ENCODE assay signal across 21 cellular contexts in the genomic region with DNA sequence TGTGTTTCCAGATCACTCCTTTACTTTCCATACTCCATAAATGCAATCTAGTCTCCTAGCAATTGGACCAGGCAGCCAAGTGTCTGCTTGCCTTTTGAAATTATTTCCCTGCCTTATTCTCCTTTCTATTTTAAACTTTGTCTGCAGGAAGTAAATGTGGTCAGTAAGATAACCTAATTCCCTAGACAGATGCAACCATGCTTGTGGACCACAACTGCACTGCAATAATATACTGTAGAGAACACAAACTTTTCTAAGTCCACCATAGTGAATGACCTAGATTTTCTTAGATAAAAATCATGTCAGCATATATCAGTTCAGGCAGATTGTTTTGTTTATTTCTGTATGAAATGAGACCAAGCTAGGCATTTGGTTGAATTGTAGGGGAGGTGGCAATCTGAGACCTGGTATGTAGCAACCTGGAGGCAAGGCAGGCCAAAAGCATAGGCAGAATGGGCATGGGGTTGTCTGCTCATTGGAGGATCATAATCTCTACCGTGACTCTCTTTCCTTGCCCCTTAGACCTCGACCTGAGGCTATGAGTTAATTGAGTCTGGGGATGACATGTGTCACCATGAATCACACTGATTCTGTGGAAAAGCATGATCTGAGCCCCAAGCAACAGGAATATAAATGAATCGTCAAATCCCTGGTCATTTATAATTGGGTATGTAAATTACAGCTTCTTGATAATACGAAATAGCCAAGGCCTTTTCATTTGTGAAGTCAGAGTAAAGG. TPM values are rescaled to one million over a fixed set of nuclear protein-coding genes. Genes with fewer than 3 reads are reported as not detected.
DNase-seq lines count a peak whose midpoint lies in the region; ATAC-seq and TF ChIP-seq lines count a peak whose summit lies in the region.
"Had no signal": no experiment of that assay in that cellular context is flagged by ENCODE, and none has a peak within 500 bp of the region (broad histone marks: within the 10 kb centered on the region; RNA-seq: fewer than 3 reads in every experiment).

No MANE protein-coding gene starts in this region.

- no peak overlapping the region for H3K27ac Mint-ChIP-seq in nephron progenitor cell

- in situ Hi-C loops in KBM-7 (cut with MboI; ENCODE audit: low pct_unique_long_range_greater_than_20kb, low sequenced_read_pairs) = no loop called here

- TF ChIP-seq CTCF in RWPE2 (IDR thresholded peaks at IDR 0.05; ENCODE audit: poor library complexity, severe bottlenecking) (no peak), fibroblast of pulmonary artery (IDR thresholded peaks at IDR 0.05; ENCODE audit: low read length, missing control alignments) (no peak), ovary (IDR thresholded peaks at IDR 0.05) (no peak), nephron progenitor cell (IDR thresholded peaks at IDR 0.05) (no peak)

- peak; percentile 16 for ATAC-seq in RWPE2 (ENCODE audit: low read depth)
- ATAC-seq: HCT116, Panc1 had no signal

- 55 to 63% (median 58%) methylated on average over 4 of the region's 4 CpGs for WGBS in ovary, 3 donors

- peaks cover 4% of the 10 kb centered on the region for H3K27me3 Mint-ChIP-seq in nephron progenitor cell (ENCODE audit: low read depth, poor library complexity)

- H3K36me3 ChIP-seq in RWPE2 (ENCODE audit: low read depth) (no peaks in the 10 kb centered on the region), ovary (no peaks in the 10 kb centered on the region)

- H3K4me3 ChIP-seq in RWPE2 (ENCODE audit: severe bottlenecking) (no peak overlapping the region), fibroblast of pulmonary artery (replicated peaks; ENCODE audit: low read depth, low read length) (no peak overlapping the region), ovary (no peak overlapping the region)

- H3K36me3 Mint-ChIP-seq in nephron progenitor cell (ENCODE audit: low read depth) = no peaks in the 10 kb centered on the region
- H3K36me3 Mint-ChIP-seq: brain had no signal

- no peak for TF ChIP-seq POLR2A in ovary (IDR thresholded peaks at IDR 0.05)

- no peaks in the 10 kb centered on the region for H3K9me3 Mint-ChIP-seq in nephron progenitor cell

- DNase-seq in CMK (ENCODE audit: low read depth) = peak; percentile 2
- DNase-seq in KBM-7 = peak; percentile 82
- no peak for DNase-seq in RWPE2 (ENCODE audit: low spot score)
- DNase-seq in fibroblast of pulmonary artery (ENCODE audit: low read depth) = peak; percentile 10
- DNase-seq in activated CD4-positive, alpha-beta T cell treated with anti-CD3 and anti-CD28 coated beads for 1 hour = no peak
- no peak for DNase-seq in ovary
- no peak for DNase-seq in nephron progenitor cell
- no peak for DNase-seq in foreskin melanocyte
- DNase-seq: activated naive CD4-positive, alpha-beta T cell; COR-L47; effector CD4-positive, alpha-beta T cell; foreskin fibroblast; mesenchymal stem cell; NCI-H1417; NCI-H345; nucleus accumbens had no signal

- peaks cover 12% of the 10 kb centered on the region for H3K4me1 Mint-ChIP-seq in nephron progenitor cell

- no peak overlapping the region for H3K4me3 Mint-ChIP-seq in nephron progenitor cell
- H3K4me3 Mint-ChIP-seq: brain had no signal

- peaks cover 59% of the 10 kb centered on the region for H3K4me1 ChIP-seq in RWPE2 (ENCODE audit: insufficient read depth, poor library complexity, severe bottlenecking)
- H3K4me1 ChIP-seq in ovary (ENCODE audit: insufficient read depth) = no peaks in the 10 kb centered on the region

- no peaks in the 10 kb centered on the region for H3K27me3 ChIP-seq in RWPE2 (ENCODE audit: insufficient read depth, poor library complexity, severe bottlenecking)
- H3K27me3 ChIP-seq in ovary = no peaks in the 10 kb centered on the region

- no peak for TF ChIP-seq EP300 in ovary (IDR thresholded peaks at IDR 0.05)

- H3K9me3 ChIP-seq in RWPE2 (ENCODE audit: severe bottlenecking) (no peaks in the 10 kb centered on the region), ovary (no peaks in the 10 kb centered on the region)

- intact Hi-C loops in ovary (cut with DNase I) = no loop called here

- peak overlapping the region; percentile 100 for H3K27ac ChIP-seq in RWPE2 (ENCODE audit: poor library complexity, severe bottlenecking)
- H3K27ac ChIP-seq in ovary = no peak overlapping the region

RNA-seq across cellular contexts. Expression of a gene that starts 20.7 kb away (rescaled TPM):
- under 1 TPM in 1 of 7 donors, not detected in 6; 0.15 TPM for total RNA-seq in ovary
- under 1 TPM; 0.10 to 0.17 TPM for polyA plus RNA-seq in ovary
- total RNA-seq: activated CD8-positive, alpha-beta memory T cell treated with anti-CD3 and anti-CD28 coated beads for 36 hours; HT-29 had no signal

RNA-seq across cellular contexts. Expression of a gene that starts 26.9 kb away (rescaled TPM):
- total RNA-seq in ovary = not detected
- polyA plus RNA-seq in ovary = not detected
- total RNA-seq: activated CD8-positive, alpha-beta memory T cell treated with anti-CD3 and anti-CD28 coated beads for 36 hours; HT-29 had no signal

Comparison
In these comparisons a context has a peak if more than half of its experiments do, and no peak if none do; other contexts are left out.
1. DNase-seq: peak in CMK (single experiment), KBM-7 (single experiment) and fibroblast of pulmonary artery (single experiment); none in RWPE2 (single experiment), activated CD4-positive, alpha-beta T cell treated with anti-CD3 and anti-CD28 coated beads for 1 hour (single experiment), ovary (0 of 5), nephron progenitor cell (single experiment) and foreskin melanocyte (single experiment).